Comparison of ENCODE assay signal across 1 cellular context in genomic region chr7:150400779-150401423, GRCh38.
TF ChIP-seq lines count a peak whose summit lies in the region.

No MANE protein-coding gene starts in this region.

TF ChIP-seq in GM12878, 131 proteins besides CTCF, POLR2A, EP300 and RAD21 (continued from another document):
- no peak for TF ChIP-seq REST (IDR thresholded peaks at IDR 0.05; ENCODE audit: low read depth, low read length)
- peak in 1 of 2 experiments; percentile 36; a peak in 1 of 3 replicates for TF ChIP-seq EGR1 (IDR thresholded peaks at IDR 0.05; ENCODE audit: borderline replicate concordance in 1 of 2, low read depth in 2 of 2, low read length in 2 of 2)
- TF ChIP-seq ESRRA (IDR thresholded peaks at IDR 0.05; ENCODE audit: low read length): no peak
- TF ChIP-seq CHD2 (IDR thresholded peaks at IDR 0.05; ENCODE audit: borderline replicate concordance, low read depth, low read length): 0 out of 2 replicates have a peak, but pooled peaks have one; percentile 17
- TF ChIP-seq GATAD2B (conservative IDR thresholded peaks at IDR 0.05; ENCODE audit: low read depth): 0 out of 2 replicates have a peak, but pooled peaks have one; percentile 28
